ENCODE assay signal across 2 cellular contexts in the genomic region with DNA sequence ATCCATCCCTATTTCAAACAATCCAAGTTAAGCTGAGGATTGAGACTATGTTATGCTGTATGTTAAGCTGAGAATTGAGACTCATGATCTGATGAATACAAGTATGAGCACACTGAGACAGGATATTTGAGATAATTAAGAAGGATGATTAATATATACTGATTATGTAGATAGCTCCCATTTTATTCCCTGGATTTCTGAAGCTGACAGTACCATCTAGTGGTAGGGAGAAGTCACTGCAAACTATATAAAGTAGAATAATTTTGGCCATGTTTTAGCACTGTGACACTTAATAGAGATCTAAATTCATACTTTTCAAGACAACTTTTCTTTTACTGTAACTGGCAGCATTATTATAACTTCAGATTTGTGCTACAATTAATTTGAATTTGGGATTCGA.
TF ChIP-seq lines count a peak whose summit lies in the region.

No MANE protein-coding gene starts in this region.

TF ChIP-seq in IMR-90, 13 proteins besides CTCF, POLR2A, EP300 and RAD21:
- TF ChIP-seq RCOR1 (IDR thresholded peaks at IDR 0.05; ENCODE audit: insufficient replicate concordance, low read length): no peak
- TF ChIP-seq SMC3 (IDR thresholded peaks at IDR 0.05; ENCODE audit: low read depth, low read length): 0 out of 2 replicates have a peak, but pooled peaks have one; percentile 23

TF ChIP-seq in K562, 482 proteins besides CTCF, POLR2A, EP300 and RAD21:
- TF ChIP-seq, protein P1, sequence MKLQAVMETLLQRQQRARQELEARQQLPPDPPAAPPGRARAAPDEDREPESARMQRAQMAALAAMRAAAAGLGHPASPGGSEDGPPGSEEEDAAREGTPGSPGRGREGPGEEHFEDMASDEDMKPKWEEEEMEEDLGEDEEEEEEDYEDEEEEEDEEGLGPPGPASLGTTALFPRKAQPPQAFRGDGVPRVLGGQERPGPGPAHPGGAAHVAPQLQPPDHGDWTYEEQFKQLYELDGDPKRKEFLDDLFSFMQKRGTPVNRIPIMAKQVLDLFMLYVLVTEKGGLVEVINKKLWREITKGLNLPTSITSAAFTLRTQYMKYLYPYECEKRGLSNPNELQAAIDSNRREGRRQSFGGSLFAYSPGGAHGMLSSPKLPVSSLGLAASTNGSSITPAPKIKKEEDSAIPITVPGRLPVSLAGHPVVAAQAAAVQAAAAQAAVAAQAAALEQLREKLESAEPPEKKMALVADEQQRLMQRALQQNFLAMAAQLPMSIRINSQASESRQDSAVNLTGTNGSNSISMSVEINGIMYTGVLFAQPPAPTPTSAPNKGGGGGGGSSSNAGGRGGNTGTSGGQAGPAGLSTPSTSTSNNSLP (IDR thresholded peaks at IDR 0.05; ENCODE audit: borderline replicate concordance, low read depth, low read length): 0 out of 2 replicates have a peak, but pooled peaks have one; percentile 38
- TF ChIP-seq ZFX (CRISPR knock-in tag; IDR thresholded peaks at IDR 0.05) (no peak), ZNF277 (CRISPR knock-in tag; IDR thresholded peaks at IDR 0.05; ENCODE audit: borderline replicate concordance) (no peak), DACH1 (IDR thresholded peaks at IDR 0.05; ENCODE audit: partially characterized antibody) (peak; percentile 21), DDX20 (tag; IDR thresholded peaks at IDR 0.05; ENCODE audit: low read depth) (no peak), MEF2A (IDR thresholded peaks at IDR 0.05; ENCODE audit: control insufficient read depth, low read depth, low read length) (no peak)
- TF ChIP-seq, protein P2, sequence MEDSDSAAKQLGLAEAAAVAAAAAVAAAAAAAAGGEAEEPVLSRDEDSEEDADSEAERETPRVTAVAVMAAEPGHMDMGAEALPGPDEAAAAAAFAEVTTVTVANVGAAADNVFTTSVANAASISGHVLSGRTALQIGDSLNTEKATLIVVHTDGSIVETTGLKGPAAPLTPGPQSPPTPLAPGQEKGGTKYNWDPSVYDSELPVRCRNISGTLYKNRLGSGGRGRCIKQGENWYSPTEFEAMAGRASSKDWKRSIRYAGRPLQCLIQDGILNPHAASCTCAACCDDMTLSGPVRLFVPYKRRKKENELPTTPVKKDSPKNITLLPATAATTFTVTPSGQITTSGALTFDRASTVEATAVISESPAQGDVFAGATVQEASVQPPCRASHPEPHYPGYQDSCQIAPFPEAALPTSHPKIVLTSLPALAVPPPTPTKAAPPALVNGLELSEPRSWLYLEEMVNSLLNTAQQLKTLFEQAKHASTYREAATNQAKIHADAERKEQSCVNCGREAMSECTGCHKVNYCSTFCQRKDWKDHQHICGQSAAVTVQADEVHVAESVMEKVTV (CRISPR knock-in tag; IDR thresholded peaks at IDR 0.05): peak; percentile 42
TF ChIP-seq in K562: peak in this region for 3.
